ENCODE assay signal across 25 cellular contexts in the genomic region with DNA sequence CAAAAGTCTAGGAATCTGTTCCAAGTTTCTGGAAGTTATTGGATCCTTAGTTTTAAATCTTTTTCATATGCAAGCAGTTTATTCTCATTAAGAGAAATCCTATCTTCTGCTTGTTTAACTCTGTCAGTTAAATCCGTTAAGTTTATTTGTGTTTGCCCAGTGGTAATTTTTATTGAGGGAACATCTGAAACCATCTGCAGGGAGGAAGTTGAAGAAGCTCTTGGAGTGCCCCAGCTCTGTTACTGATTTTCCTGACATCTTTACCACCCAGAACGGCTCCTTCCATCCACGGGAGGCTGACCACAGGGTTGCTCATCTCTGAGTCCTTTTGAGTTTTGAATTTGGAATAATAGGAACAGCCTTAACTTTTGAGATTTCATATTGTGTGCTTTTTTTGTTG.
"Had no signal": no experiment of that assay in that cellular context is flagged by ENCODE, and none has a peak within 500 bp of the region (broad histone marks: within the 10 kb centered on the region; RNA-seq: fewer than 3 reads in every experiment).

No MANE protein-coding gene starts in this region.

- H3K36me3 Mint-ChIP-seq: activated naive CD8-positive, alpha-beta T cell had no signal

- H3K4me1 Mint-ChIP-seq: activated T-helper 17 cell treated with anti-CD3 and anti-CD28 coated beads, Interleukin-2, amount 50 U/mL, for 72 hours had no signal

- H3K4me3 Mint-ChIP-seq: activated naive CD4-positive, alpha-beta T cell treated with anti-CD3 and anti-CD28 coated beads for 36 hours; activated naive CD8-positive, alpha-beta T cell; activated T-helper 17 cell treated with anti-CD3 and anti-CD28 coated beads, Interleukin-2, amount 50 U/mL, for 72 hours had no signal

- ATAC-seq: activated CD4-positive, CD25-positive, alpha-beta regulatory T cell treated with anti-CD3 and anti-CD28 coated beads, Interleukin-2, amount 50 U/mL, for 24 hours; activated T-helper 17 cell treated with anti-CD3 and anti-CD28 coated beads, Interleukin-2, amount 50 U/mL, for 72 hours had no signal

- H3K4me3 ChIP-seq: cardiac muscle cell, Peyer's patch, SJCRH30 had no signal

- H3K27ac Mint-ChIP-seq: activated naive CD4-positive, alpha-beta T cell treated with anti-CD3 and anti-CD28 coated beads for 36 hours; activated naive CD8-positive, alpha-beta T cell; activated T-helper 17 cell treated with anti-CD3 and anti-CD28 coated beads, Interleukin-2, amount 50 U/mL, for 72 hours had no signal

- H3K4me1 ChIP-seq: Peyer's patch had no signal

- H3K27ac ChIP-seq: brain microvascular endothelial cell, cardiac muscle cell, KMS-11, Peyer's patch, RWPE1, SJCRH30 had no signal

- H3K9me3 ChIP-seq: Peyer's patch, SJCRH30, SK-N-SH had no signal

- H3K4me2 ChIP-seq: KMS-11, SK-N-SH had no signal

- H3K9ac ChIP-seq: KMS-11, SK-N-SH had no signal

- H3K27me3 Mint-ChIP-seq: activated naive CD8-positive, alpha-beta T cell had no signal

- H3K36me3 ChIP-seq: brain microvascular endothelial cell, cardiac muscle cell, Peyer's patch, SJCRH30 had no signal

- H3K9me3 Mint-ChIP-seq: activated naive CD4-positive, alpha-beta T cell treated with anti-CD3 and anti-CD28 coated beads for 36 hours; activated T-helper 17 cell treated with anti-CD3 and anti-CD28 coated beads, Interleukin-2, amount 50 U/mL, for 72 hours had no signal

- DNase-seq: activated CD4-positive, alpha-beta T cell treated with anti-CD3 and anti-CD28 coated beads for 48 hours; activated CD4-positive, alpha-beta T cell treated with anti-CD3 and anti-CD28 coated beads, Interleukin-2, amount 50 U/mL, for 4 hours; activated gamma-delta T cell; activated naive CD4-positive, alpha-beta T cell treated with anti-CD3 and anti-CD28 coated beads for 36 hours; activated T-cell treated with anti-CD3 and anti-CD28 coated beads for 4 hours; activated T-cell treated with anti-CD3 and anti-CD28 coated beads, Interleukin-2, amount 50 U/mL, for 48 hours; brain microvascular endothelial cell; NCI-H1048; NCI-H146; NCI-H187 treated with DMSO at 0.1 percent for 48 hours; NCI-H2171; NCI-H2227 treated with DMSO at 0.1 percent for 48 hours; NCI-H69; NK-92 treated with Interleukin-12 subunit alpha and Interleukin-12 subunit beta, amount 100 ng/mL, for 24 hours; Peyer's patch; Right ventricle myocardium superior; SJCRH30; SK-N-SH; T-helper 1 cell had no signal

- H3K27me3 ChIP-seq: brain microvascular endothelial cell, cardiac muscle cell, Peyer's patch, SJCRH30 had no signal
